In the genomic region with DNA sequence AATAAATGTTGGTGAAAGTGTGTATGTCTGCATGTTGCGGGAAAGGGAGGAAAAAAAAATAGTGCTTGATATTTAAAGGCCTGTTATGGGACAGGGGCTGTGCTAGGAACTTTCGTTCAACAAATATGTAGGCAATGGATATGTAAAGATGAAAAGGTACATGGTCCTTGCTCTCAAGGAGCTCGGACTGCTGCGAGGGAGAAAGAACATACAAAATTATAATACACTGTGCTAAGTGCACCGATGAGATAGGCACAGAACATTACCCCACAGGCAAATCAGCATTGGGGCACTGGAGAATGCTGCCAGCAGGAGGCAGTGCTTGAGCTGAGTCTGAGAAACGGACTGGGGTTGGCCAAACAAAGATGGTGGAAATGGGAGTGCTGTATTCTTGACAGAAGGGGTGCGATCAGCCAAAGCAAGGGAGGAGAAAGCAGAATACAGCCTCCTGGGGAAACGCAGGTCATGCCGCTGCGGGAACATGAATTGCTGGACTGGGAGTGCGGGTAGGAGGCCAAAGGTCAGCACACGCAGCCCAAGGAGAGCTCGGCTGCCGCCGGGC, we compare ENCODE assay signal across 1 cellular context.
TF ChIP-seq lines count a peak whose summit lies in the region.

No MANE protein-coding gene starts in this region.

TF ChIP-seq in K562, 482 proteins besides CTCF, POLR2A, EP300 and RAD21 (continued from another document and continues in another):
- TF ChIP-seq, protein P1, sequence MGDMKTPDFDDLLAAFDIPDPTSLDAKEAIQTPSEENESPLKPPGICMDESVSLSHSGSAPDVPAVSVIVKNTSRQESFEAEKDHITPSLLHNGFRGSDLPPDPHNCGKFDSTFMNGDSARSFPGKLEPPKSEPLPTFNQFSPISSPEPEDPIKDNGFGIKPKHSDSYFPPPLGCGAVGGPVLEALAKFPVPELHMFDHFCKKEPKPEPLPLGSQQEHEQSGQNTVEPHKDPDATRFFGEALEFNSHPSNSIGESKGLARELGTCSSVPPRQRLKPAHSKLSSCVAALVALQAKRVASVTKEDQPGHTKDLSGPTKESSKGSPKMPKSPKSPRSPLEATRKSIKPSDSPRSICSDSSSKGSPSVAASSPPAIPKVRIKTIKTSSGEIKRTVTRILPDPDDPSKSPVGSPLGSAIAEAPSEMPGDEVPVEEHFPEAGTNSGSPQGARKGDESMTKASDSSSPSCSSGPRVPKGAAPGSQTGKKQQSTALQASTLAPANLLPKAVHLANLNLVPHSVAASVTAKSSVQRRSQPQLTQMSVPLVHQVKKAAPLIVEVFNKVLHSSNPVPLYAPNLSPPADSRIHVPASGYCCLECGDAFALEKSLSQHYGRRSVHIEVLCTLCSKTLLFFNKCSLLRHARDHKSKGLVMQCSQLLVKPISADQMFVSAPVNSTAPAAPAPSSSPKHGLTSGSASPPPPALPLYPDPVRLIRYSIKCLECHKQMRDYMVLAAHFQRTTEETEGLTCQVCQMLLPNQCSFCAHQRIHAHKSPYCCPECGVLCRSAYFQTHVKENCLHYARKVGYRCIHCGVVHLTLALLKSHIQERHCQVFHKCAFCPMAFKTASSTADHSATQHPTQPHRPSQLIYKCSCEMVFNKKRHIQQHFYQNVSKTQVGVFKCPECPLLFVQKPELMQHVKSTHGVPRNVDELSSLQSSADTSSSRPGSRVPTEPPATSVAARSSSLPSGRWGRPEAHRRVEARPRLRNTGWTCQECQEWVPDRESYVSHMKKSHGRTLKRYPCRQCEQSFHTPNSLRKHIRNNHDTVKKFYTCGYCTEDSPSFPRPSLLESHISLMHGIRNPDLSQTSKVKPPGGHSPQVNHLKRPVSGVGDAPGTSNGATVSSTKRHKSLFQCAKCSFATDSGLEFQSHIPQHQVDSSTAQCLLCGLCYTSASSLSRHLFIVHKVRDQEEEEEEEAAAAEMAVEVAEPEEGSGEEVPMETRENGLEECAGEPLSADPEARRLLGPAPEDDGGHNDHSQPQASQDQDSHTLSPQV (IDR thresholded peaks at IDR 0.05): no peak
- no peak for TF ChIP-seq SAFB (IDR thresholded peaks at IDR 0.05; ENCODE audit: borderline replicate concordance, low read depth, low read length)
- TF ChIP-seq, protein P2, sequence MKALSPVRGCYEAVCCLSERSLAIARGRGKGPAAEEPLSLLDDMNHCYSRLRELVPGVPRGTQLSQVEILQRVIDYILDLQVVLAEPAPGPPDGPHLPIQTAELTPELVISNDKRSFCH (CRISPR knock-in tag; IDR thresholded peaks at IDR 0.05): no peak
- TF ChIP-seq, protein P2 (tag; IDR thresholded peaks at IDR 0.05): peak; percentile 14; the same call in 1 of the 2 replicates
- TF ChIP-seq, protein P3, sequence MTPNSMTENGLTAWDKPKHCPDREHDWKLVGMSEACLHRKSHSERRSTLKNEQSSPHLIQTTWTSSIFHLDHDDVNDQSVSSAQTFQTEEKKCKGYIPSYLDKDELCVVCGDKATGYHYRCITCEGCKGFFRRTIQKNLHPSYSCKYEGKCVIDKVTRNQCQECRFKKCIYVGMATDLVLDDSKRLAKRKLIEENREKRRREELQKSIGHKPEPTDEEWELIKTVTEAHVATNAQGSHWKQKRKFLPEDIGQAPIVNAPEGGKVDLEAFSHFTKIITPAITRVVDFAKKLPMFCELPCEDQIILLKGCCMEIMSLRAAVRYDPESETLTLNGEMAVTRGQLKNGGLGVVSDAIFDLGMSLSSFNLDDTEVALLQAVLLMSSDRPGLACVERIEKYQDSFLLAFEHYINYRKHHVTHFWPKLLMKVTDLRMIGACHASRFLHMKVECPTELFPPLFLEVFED (CRISPR knock-in tag; conservative IDR thresholded peaks at IDR 0.05): 0 out of 2 replicates have a peak, but pooled peaks have one; percentile 20
- no peak for TF ChIP-seq BCL6 (CRISPR knock-in tag; IDR thresholded peaks at IDR 0.05)
- 0 out of 2 replicates have a peak, but pooled peaks have one; percentile 13 for TF ChIP-seq CEBPB (tag; IDR thresholded peaks at IDR 0.05)
- no peak for TF ChIP-seq ZNF134 (CRISPR knock-in tag; conservative IDR thresholded peaks at IDR 0.05)
- no peak for TF ChIP-seq ZKSCAN8 (CRISPR knock-in tag; IDR thresholded peaks at IDR 0.05)
- peak; percentile 35 for TF ChIP-seq RBM39 (optimal IDR thresholded peaks at IDR 0.05; ENCODE audit: low read depth, low read length)
- no peak for TF ChIP-seq BACH1 (tag; IDR thresholded peaks at IDR 0.05)
- TF ChIP-seq HDAC1 (IDR thresholded peaks at IDR 0.05): peak in 1 of 2 experiments; percentile 57; a peak in 1 of 4 replicates
- no peak for TF ChIP-seq POLR2AphosphoS2 (IDR thresholded peaks at IDR 0.05; ENCODE audit: low read length)
- no peak for TF ChIP-seq POLR2B (IDR thresholded peaks at IDR 0.05; ENCODE audit: low read depth, partially characterized antibody)
- TF ChIP-seq PHF21A (IDR thresholded peaks at IDR 0.05; ENCODE audit: borderline replicate concordance, low read depth): 0 out of 2 replicates have a peak, but pooled peaks have one; percentile 41
- TF ChIP-seq GTF2F1 (IDR thresholded peaks at IDR 0.05; ENCODE audit: low read depth, low read length): 0 out of 2 replicates have a peak, but pooled peaks have one; percentile 33
- no peak for TF ChIP-seq CHAMP1 (IDR thresholded peaks at IDR 0.05)
- TF ChIP-seq VEZF1 (CRISPR knock-in tag; IDR thresholded peaks at IDR 0.05): no peak; the same call in 1 of the 2 replicates
- no peak for TF ChIP-seq ZNF586 (CRISPR knock-in tag; conservative IDR thresholded peaks at IDR 0.05)
- TF ChIP-seq EGR1 (conservative IDR thresholded peaks at IDR 0.05): no peak
- TF ChIP-seq SNRNP70 (optimal IDR thresholded peaks at IDR 0.05; ENCODE audit: low read depth, low read length): no peak
- no peak for TF ChIP-seq FOXP1 (CRISPR knock-in tag; IDR thresholded peaks at IDR 0.05)
- no peak for TF ChIP-seq HMBOX1 (IDR thresholded peaks at IDR 0.05)
- TF ChIP-seq CGGBP1 (CRISPR knock-in tag; IDR thresholded peaks at IDR 0.05): no peak
- no peak for TF ChIP-seq ZNF696 (CRISPR knock-in tag; conservative IDR thresholded peaks at IDR 0.05)
- TF ChIP-seq, protein P4, sequence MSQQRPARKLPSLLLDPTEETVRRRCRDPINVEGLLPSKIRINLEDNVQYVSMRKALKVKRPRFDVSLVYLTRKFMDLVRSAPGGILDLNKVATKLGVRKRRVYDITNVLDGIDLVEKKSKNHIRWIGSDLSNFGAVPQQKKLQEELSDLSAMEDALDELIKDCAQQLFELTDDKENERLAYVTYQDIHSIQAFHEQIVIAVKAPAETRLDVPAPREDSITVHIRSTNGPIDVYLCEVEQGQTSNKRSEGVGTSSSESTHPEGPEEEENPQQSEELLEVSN (IDR thresholded peaks at IDR 0.05; ENCODE audit: borderline replicate concordance in 1 of 2, extremely low read depth in 1 of 2, insufficient read depth in 1 of 2, insufficient read length in 1 of 2, low read depth in 1 of 2, low read length in 1 of 2, poor library complexity in 1 of 2, severe bottlenecking in 1 of 2): no peak
- TF ChIP-seq ZNF583 (CRISPR knock-in tag; IDR thresholded peaks at IDR 0.05): no peak
- TF ChIP-seq, protein P5, sequence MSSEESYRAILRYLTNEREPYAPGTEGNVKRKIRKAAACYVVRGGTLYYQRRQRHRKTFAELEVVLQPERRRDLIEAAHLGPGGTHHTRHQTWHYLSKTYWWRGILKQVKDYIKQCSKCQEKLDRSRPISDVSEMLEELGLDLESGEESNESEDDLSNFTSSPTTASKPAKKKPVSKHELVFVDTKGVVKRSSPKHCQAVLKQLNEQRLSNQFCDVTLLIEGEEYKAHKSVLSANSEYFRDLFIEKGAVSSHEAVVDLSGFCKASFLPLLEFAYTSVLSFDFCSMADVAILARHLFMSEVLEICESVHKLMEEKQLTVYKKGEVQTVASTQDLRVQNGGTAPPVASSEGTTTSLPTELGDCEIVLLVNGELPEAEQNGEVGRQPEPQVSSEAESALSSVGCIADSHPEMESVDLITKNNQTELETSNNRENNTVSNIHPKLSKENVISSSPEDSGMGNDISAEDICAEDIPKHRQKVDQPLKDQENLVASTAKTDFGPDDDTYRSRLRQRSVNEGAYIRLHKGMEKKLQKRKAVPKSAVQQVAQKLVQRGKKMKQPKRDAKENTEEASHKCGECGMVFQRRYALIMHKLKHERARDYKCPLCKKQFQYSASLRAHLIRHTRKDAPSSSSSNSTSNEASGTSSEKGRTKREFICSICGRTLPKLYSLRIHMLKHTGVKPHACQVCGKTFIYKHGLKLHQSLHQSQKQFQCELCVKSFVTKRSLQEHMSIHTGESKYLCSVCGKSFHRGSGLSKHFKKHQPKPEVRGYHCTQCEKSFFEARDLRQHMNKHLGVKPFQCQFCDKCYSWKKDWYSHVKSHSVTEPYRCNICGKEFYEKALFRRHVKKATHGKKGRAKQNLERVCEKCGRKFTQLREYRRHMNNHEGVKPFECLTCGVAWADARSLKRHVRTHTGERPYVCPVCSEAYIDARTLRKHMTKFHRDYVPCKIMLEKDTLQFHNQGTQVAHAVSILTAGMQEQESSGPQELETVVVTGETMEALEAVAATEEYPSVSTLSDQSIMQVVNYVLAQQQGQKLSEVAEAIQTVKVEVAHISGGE (CRISPR knock-in tag; IDR thresholded peaks at IDR 0.05): no peak; a peak in 1 of 6 replicates
- 0 out of 2 replicates have a peak, but pooled peaks have one; percentile 9 for TF ChIP-seq RB1 (IDR thresholded peaks at IDR 0.05; ENCODE audit: low read depth)
- no peak for TF ChIP-seq TARDBP (IDR thresholded peaks at IDR 0.05)
